2 cellular contexts compared by ENCODE assay signal in genomic region chr9:115604831-115605483, GRCh38.
TF ChIP-seq lines count a peak whose summit lies in the region.

No MANE protein-coding gene starts in this region.

TF ChIP-seq in A549, 52 proteins besides CTCF, POLR2A, EP300 and RAD21 (continued from another document):
- TF ChIP-seq, protein P1, sequence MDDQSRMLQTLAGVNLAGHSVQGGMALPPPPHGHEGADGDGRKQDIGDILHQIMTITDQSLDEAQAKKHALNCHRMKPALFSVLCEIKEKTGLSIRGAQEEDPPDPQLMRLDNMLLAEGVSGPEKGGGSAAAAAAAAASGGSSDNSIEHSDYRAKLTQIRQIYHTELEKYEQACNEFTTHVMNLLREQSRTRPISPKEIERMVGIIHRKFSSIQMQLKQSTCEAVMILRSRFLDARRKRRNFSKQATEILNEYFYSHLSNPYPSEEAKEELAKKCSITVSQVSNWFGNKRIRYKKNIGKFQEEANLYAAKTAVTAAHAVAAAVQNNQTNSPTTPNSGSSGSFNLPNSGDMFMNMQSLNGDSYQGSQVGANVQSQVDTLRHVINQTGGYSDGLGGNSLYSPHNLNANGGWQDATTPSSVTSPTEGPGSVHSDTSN (IDR thresholded peaks at IDR 0.05): no peak
- TF ChIP-seq MAZ (IDR thresholded peaks at IDR 0.05; ENCODE audit: borderline replicate concordance, low read depth, low read length) (no peak), KDM1A (IDR thresholded peaks at IDR 0.05; ENCODE audit: low read depth) (no peak), POLR2AphosphoS2 (conservative IDR thresholded peaks at IDR 0.05; ENCODE audit: low read length) (no peak)

TF ChIP-seq in SK-N-SH treated with all-trans-retinoic acid at 6 μM for 48 hours, 23 proteins besides CTCF, POLR2A, EP300 and RAD21 (continued from another document):
- no peak for TF ChIP-seq TSHZ2 (CRISPR knock-in tag; IDR thresholded peaks at IDR 0.05)
- TF ChIP-seq GLIS3 (CRISPR knock-in tag; IDR thresholded peaks at IDR 0.05): no peak
